ENCODE assay signal across 6 cellular contexts in the genomic region with DNA sequence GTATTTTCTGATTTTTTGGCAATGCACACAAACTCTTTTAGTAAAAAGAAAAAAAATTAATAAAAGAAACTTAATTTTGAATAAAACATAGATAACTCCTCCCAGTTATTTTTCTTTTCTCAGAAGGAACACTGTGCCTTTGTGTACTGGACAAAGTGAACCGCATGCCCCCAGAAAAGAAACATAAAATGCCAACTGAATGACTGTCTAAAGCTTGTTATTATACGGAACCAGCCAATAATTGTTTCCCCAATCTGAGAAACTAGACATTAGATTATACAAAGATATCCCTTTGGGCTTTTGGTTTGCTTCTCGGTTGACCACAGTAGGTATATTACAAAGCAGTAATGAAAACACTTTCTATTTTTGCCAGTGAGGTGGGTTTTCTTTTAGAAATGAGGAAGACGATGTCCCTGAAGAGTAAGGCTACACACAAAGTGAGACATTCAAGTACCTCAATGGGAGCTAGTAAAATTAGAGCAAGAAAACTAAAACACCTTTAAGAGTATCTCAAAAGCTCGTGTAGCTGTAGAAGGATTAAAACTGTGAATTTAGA. TPM values are rescaled to one million over a fixed set of nuclear protein-coding genes. Genes with fewer than 3 reads are reported as not detected.
"Had no signal": no experiment of that assay in that cellular context is flagged by ENCODE, and none has a peak within 500 bp of the region (broad histone marks: within the 10 kb centered on the region; RNA-seq: fewer than 3 reads in every experiment).

No MANE protein-coding gene starts in this region.

RNA-seq across cellular contexts. Expression of a gene that starts 25.3 kb away (rescaled TPM):
- total RNA-seq: activated CD8-positive, alpha-beta T cell treated with anti-CD3 and anti-CD28 coated beads for 36 hours; frontal cortex; mammary epithelial cell; naive thymus-derived CD8-positive, alpha-beta T cell; omental fat pad; sciatic nerve had no signal
